ENCODE assay signal across 21 cellular contexts in genomic region chr2:126774290-126774689, GRCh38.
"Had no signal": no experiment of that assay in that cellular context is flagged by ENCODE, and none has a peak within 500 bp of the region (broad histone marks: within the 10 kb centered on the region; RNA-seq: fewer than 3 reads in every experiment).

No MANE protein-coding gene starts in this region.

- H3K27ac ChIP-seq: dorsolateral prefrontal cortex, heart left ventricle, neural progenitor cell, pancreas, psoas muscle, right lobe of liver, vagina had no signal

- H3K9ac ChIP-seq: neural progenitor cell had no signal

- H3K36me3 ChIP-seq: heart left ventricle, neural progenitor cell, pancreas, right lobe of liver, vagina had no signal

- H3K4me1 ChIP-seq: pancreas, psoas muscle, right lobe of liver had no signal

- H2AFZ ChIP-seq: neural progenitor cell had no signal

- H3K27me3 ChIP-seq: dorsolateral prefrontal cortex, pancreas, right lobe of liver, vagina had no signal

- H3K9me3 ChIP-seq: heart left ventricle, pancreas, psoas muscle, right lobe of liver, vagina had no signal

- H3K4me3 ChIP-seq: dorsolateral prefrontal cortex, heart left ventricle, lung, neural progenitor cell, pancreas, psoas muscle, right lobe of liver, vagina had no signal

- H3K27ac Mint-ChIP-seq: natural killer cell treated with Interleukin-12 subunit alpha and Interleukin-12 subunit beta and Interleukin-15 and Interleukin-18, amount 100 ng/mL, for 72 hours; type B pancreatic cell had no signal

- H3K9me3 Mint-ChIP-seq: natural killer cell treated with Interleukin-12 subunit alpha and Interleukin-12 subunit beta and Interleukin-15 and Interleukin-18, amount 100 ng/mL, for 72 hours; neural progenitor cell; type B pancreatic cell had no signal

- DNase-seq: cortex of kidney; effector CD8-positive, alpha-beta T cell; heart left ventricle; hippocampal formation; left colon; left ventricle myocardium superior; mesenchymal stem cell; midbrain; occipital lobe; psoas muscle; retina; right lobe of liver; stimulated activated naive CD4-positive, alpha-beta T cell treated with Interleukin-2 at 50 U/mL for 16 hours had no signal

- H3K4me3 Mint-ChIP-seq: natural killer cell treated with Interleukin-12 subunit alpha and Interleukin-12 subunit beta and Interleukin-15 and Interleukin-18, amount 100 ng/mL, for 72 hours; type B pancreatic cell had no signal

- H3K4me2 ChIP-seq: neural progenitor cell had no signal

- H3K36me3 Mint-ChIP-seq: natural killer cell treated with Interleukin-12 subunit alpha and Interleukin-12 subunit beta and Interleukin-15 and Interleukin-18, amount 100 ng/mL, for 72 hours; neural progenitor cell; type B pancreatic cell had no signal

- ATAC-seq: esophagus mucosa; heart left ventricle; left colon; left ventricle myocardium superior; natural killer cell treated with Interleukin-12 subunit alpha and Interleukin-12 subunit beta and Interleukin-15 and Interleukin-18, amount 100 ng/mL, for 72 hours; pancreas; psoas muscle; right lobe of liver had no signal
